4 cellular contexts compared by ENCODE assay signal in genomic region chr15:78609551-78609950, GRCh38. TPM values are rescaled to one million over a fixed set of nuclear protein-coding genes. Genes with fewer than 3 reads are reported as not detected.
"Had no signal": no experiment of that assay in that cellular context is flagged by ENCODE, and none has a peak within 500 bp of the region (broad histone marks: within the 10 kb centered on the region; RNA-seq: fewer than 3 reads in every experiment).

No MANE protein-coding gene starts in this region.

RNA-seq across cellular contexts. Expression of gene CHRNA3, which starts 11.2 kb away (rescaled TPM):
- total RNA-seq: LHCN-M2, M059J, MCF 10A, NCI-H460 had no signal

RNA-seq across cellular contexts. Expression of gene CHRNB4, which starts 31.5 kb away (rescaled TPM):
- total RNA-seq: LHCN-M2, M059J, MCF 10A had no signal
